In genomic region chr20:41048475-41049242, GRCh38 we compare ENCODE assay signal across 9 cellular contexts. TPM values are rescaled to one million over a fixed set of nuclear protein-coding genes. Genes with fewer than 3 reads are reported as not detected.
DNase-seq lines count a peak whose midpoint lies in the region; ATAC-seq and TF ChIP-seq lines count a peak whose summit lies in the region.
"Had no signal": no experiment of that assay in that cellular context is flagged by ENCODE, and none has a peak within 500 bp of the region (broad histone marks: within the 10 kb centered on the region; RNA-seq: fewer than 3 reads in every experiment).

No MANE protein-coding gene starts in this region.

- H3K4me3 ChIP-seq in SU-DHL-6 (ENCODE audit: insufficient read depth, low read length, poor library complexity, severe bottlenecking): no peak overlapping the region
- H3K4me3 ChIP-seq in fibroblast of villous mesenchyme (ENCODE audit: low read depth, low read length): peak overlapping the region; percentile 48
- H3K4me3 ChIP-seq in thyroid gland (replicated peaks in 1 of 3): no peak overlapping the region

- no peak overlapping the region for H3K9ac ChIP-seq in SU-DHL-6 (ENCODE audit: low read length)

- H3K27ac ChIP-seq in SU-DHL-6 (ENCODE audit: low read depth, low read length): peak overlapping the region; percentile 24
- H3K27ac ChIP-seq in thyroid gland: peak overlapping the region; percentile 40 to 80 (median 71)
- H3K27ac ChIP-seq: C4-2B had no signal

- in situ Hi-C loops in GM13977 (cut with MboI; ENCODE audit: low pct_unique_long_range_greater_than_20kb, low sequenced_read_pairs, unreplicated experiment): no loop called here

- H2AFZ ChIP-seq in SU-DHL-6 (ENCODE audit: low read depth, low read length, severe bottlenecking): no peak overlapping the region

- H3K79me2 ChIP-seq in SU-DHL-6 (ENCODE audit: insufficient read depth, low read length): peaks cover 100% of the 10 kb centered on the region

- no peaks in the 10 kb centered on the region for H3K9me3 ChIP-seq in SU-DHL-6 (ENCODE audit: insufficient read depth, low read length)
- no peaks in the 10 kb centered on the region for H3K9me3 ChIP-seq in thyroid gland

- peaks cover 75 to 81% of the 10 kb centered on the region in 2 donors for H3K4me1 ChIP-seq in thyroid gland

- H3K27me3 ChIP-seq in SU-DHL-6 (ENCODE audit: low read length) (no peaks in the 10 kb centered on the region), thyroid gland (no peaks in the 10 kb centered on the region)

- DNase-seq in activated T-cell treated with anti-CD3 and anti-CD28 coated beads, Interleukin-2, amount 50 U/mL, for 24 hours: no peak
- DNase-seq in activated T-cell treated with anti-CD3 and anti-CD28 coated beads, Interleukin-2, amount 50 U/mL, for 48 hours: no peak
- peak; percentile 78 for DNase-seq in fibroblast of villous mesenchyme (ENCODE audit: low read depth)
- DNase-seq in thyroid gland: no peak
- DNase-seq in GM13977 (ENCODE audit: low spot score): no peak
- no peak for DNase-seq in GM19238 (ENCODE audit: insufficient read length, low spot score)

- H3K27me3 Mint-ChIP-seq in activated T-cell treated with anti-CD3 and anti-CD28 coated beads, Interleukin-2, amount 50 U/mL, for 24 hours: no peaks in the 10 kb centered on the region

- no peak for ATAC-seq in HG03460 (IDR thresholded peaks at IDR 0.05; ENCODE audit: unreplicated experiment)

- no peaks in the 10 kb centered on the region; the same call in 1 of the 2 replicates for H4K20me1 ChIP-seq in SU-DHL-6 (ENCODE audit: low read depth, low read length)

- 64 to 72% methylated on average over 7 of the region's 7 CpGs for WGBS in thyroid gland, 2 donors

- peaks cover 93% of the 10 kb centered on the region for H3K4me1 Mint-ChIP-seq in activated T-cell treated with anti-CD3 and anti-CD28 coated beads, Interleukin-2, amount 50 U/mL, for 24 hours (ENCODE audit: low read depth)

- H3F3A ChIP-seq in SU-DHL-6 (ENCODE audit: insufficient read depth): peaks cover 15% of the 10 kb centered on the region; the same call in 1 of the 2 replicates

- H3K4me2 ChIP-seq in SU-DHL-6 (ENCODE audit: low read depth, low read length, poor library complexity, severe bottlenecking): peak overlapping the region; percentile 43

- H3K9me3 Mint-ChIP-seq in activated T-cell treated with anti-CD3 and anti-CD28 coated beads, Interleukin-2, amount 50 U/mL, for 24 hours: peaks cover 4% of the 10 kb centered on the region

- H3K36me3 ChIP-seq in SU-DHL-6 (ENCODE audit: low read length) (no peaks in the 10 kb centered on the region), thyroid gland (no peaks in the 10 kb centered on the region)

- no peak for TF ChIP-seq POLR2A in thyroid gland (IDR thresholded peaks at IDR 0.05)

- peak overlapping the region; percentile 94 for H3K27ac Mint-ChIP-seq in activated T-cell treated with anti-CD3 and anti-CD28 coated beads, Interleukin-2, amount 50 U/mL, for 24 hours

- H3K9me2 ChIP-seq in SU-DHL-6 (replicated peaks; ENCODE audit: insufficient read depth, low read length): no peaks in the 10 kb centered on the region

- intact Hi-C loops in thyroid gland (cut with DNase I): no loop called here

- TF ChIP-seq CTCF in SU-DHL-6 (IDR thresholded peaks at IDR 0.05; ENCODE audit: insufficient read depth, low read length, poor library complexity, severe bottlenecking) (no peak), fibroblast of villous mesenchyme (IDR thresholded peaks at IDR 0.05; ENCODE audit: insufficient read depth, low read depth, low read length) (no peak), thyroid gland (IDR thresholded peaks at IDR 0.05) (no peak), GM13977 (IDR thresholded peaks at IDR 0.05; ENCODE audit: extremely low read depth, insufficient read depth, missing control alignments) (no peak)

- H3K4me3 Mint-ChIP-seq in activated T-cell treated with anti-CD3 and anti-CD28 coated beads, Interleukin-2, amount 50 U/mL, for 24 hours: peak overlapping the region; percentile 78

- H3K36me3 Mint-ChIP-seq in activated T-cell treated with anti-CD3 and anti-CD28 coated beads, Interleukin-2, amount 50 U/mL, for 24 hours (ENCODE audit: low read depth): peaks cover 44% of the 10 kb centered on the region

RNA-seq across cellular contexts. Expression of gene TOP1, which starts 20.0 kb away (rescaled TPM):
- total RNA-seq in fibroblast of villous mesenchyme (10.3 and 19.9 TPM in 2 replicates), thyroid gland (10 to 100 TPM; 31.3 to 46.3 (median 41.4) TPM)
